17 cellular contexts compared by ENCODE assay signal in the genomic region with DNA sequence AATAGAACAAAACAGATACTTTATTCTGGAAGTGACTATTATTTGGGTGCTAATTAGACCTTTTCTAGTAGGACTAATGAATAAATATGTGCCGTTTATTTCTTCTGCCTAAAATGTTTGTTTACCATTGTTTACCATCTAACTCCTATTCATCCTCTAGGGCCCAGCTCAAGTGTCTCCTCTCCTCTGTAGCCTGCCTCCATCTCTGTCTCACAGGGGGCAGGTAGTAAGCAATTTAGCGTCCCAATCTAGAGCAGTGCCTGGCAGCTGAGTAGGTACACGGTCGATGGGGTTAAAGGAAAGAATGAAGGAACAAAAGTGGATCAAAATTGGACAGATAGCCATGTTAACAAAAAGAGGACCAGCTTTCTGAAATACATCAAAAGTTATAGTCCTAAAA.
"Had no signal": no experiment of that assay in that cellular context is flagged by ENCODE, and none has a peak within 500 bp of the region (broad histone marks: within the 10 kb centered on the region; RNA-seq: fewer than 3 reads in every experiment).

No MANE protein-coding gene starts in this region.

- H3K36me3 ChIP-seq: brain microvascular endothelial cell, colonic mucosa, lower lobe of right lung, sigmoid colon, thoracic aorta had no signal

- ATAC-seq: lower lobe of right lung had no signal

- H3K9me3 ChIP-seq: colonic mucosa, lower lobe of right lung, sigmoid colon, spleen, thoracic aorta, upper lobe of left lung had no signal

- DNase-seq: activated CD4-positive, alpha-beta T cell treated with anti-CD3 and anti-CD28 coated beads, Interleukin-2, amount 10 ng/mL, durations not matched to agents 24 days and 14 days; activated CD8-positive, alpha-beta T cell treated with anti-CD3 and anti-CD28 coated beads for 36 hours; activated naive CD4-positive, alpha-beta T cell treated with Interleukin-2 at 50 U/mL for 16 hours; activated naive CD8-positive, alpha-beta T cell treated with anti-CD3 and anti-CD28 coated beads, Interleukin-2, amount 10 ng/mL, durations not matched to agents 7 days and 5 days; activated T-cell treated with anti-CD3 and anti-CD28 coated beads, Interleukin-2, amount 50 U/mL, for 1 hour; brain microvascular endothelial cell; central memory CD4-positive, alpha-beta T cell; colonic mucosa; foreskin melanocyte; glutamatergic neuron; lower lobe of right lung; sigmoid colon; spleen; stimulated activated CD4-positive, alpha-beta T cell treated with anti-CD3 and anti-CD28 coated beads, Interleukin-4, amount 100 ng/mL, for 4 hours; stimulated activated naive B cell treated with anti-CD40 and anti-IgM and Interleukin-4, amounts not matched to agents 10 μg/mL and 1 μg/mL and 100 μg/mL, for 72 hours; upper lobe of left lung had no signal

- H3K27ac ChIP-seq: brain microvascular endothelial cell, colonic mucosa, lower lobe of right lung, sigmoid colon, spleen, thoracic aorta, upper lobe of left lung had no signal
